Comparison of ENCODE assay signal across 8 cellular contexts in genomic region chr7:139767561-139767982, GRCh38. TPM values are rescaled to one million over a fixed set of nuclear protein-coding genes. Genes with fewer than 3 reads are reported as not detected.
DNase-seq lines count a peak whose midpoint lies in the region; ATAC-seq and TF ChIP-seq lines count a peak whose summit lies in the region.

No MANE protein-coding gene starts in this region.

- no peaks in the 10 kb centered on the region for H3K9me3 Mint-ChIP-seq in activated naive CD4-positive, alpha-beta T cell treated with anti-CD3 and anti-CD28 coated beads for 36 hours
- no peaks in the 10 kb centered on the region for H3K9me3 Mint-ChIP-seq in activated naive CD8-positive, alpha-beta T cell treated with anti-CD3 and anti-CD28 coated beads for 36 hours
- no peaks in the 10 kb centered on the region for H3K9me3 Mint-ChIP-seq in type B pancreatic cell

- no peak overlapping the region for H3K4me3 Mint-ChIP-seq in activated naive CD4-positive, alpha-beta T cell treated with anti-CD3 and anti-CD28 coated beads for 36 hours
- peak overlapping the region; percentile 29 for H3K4me3 Mint-ChIP-seq in activated naive CD8-positive, alpha-beta T cell treated with anti-CD3 and anti-CD28 coated beads for 36 hours
- H3K4me3 Mint-ChIP-seq in type B pancreatic cell: peak overlapping the region; percentile 46

- H3K4me3 ChIP-seq in H7 (ENCODE audit: insufficient read depth, low read depth, low read length): no peak overlapping the region

- CTCF ChIA-PET in activated naive CD4-positive, alpha-beta T cell treated with anti-CD3 and anti-CD28 coated beads for 36 hours (lab: Charles Lee): interaction anchor here (0.7 kb wide), 1 partner anchor 32 kb away, joined by 3 read pairs; no protein-coding TSS in a partner anchor

- H3K36me3 ChIP-seq in H7 (replicated peaks; ENCODE audit: control insufficient read depth, insufficient read depth, low read length): no peaks in the 10 kb centered on the region

- intact Hi-C loops in activated naive CD4-positive, alpha-beta T cell treated with anti-CD3 and anti-CD28 coated beads for 36 hours (cut with micrococcal nuclease): loop anchor here (1.0 to 2.0 kb wide), 5 partner anchors 30 to 121 kb away; no protein-coding TSS in a partner anchor

- H3K27me3 ChIP-seq in H7 (ENCODE audit: control insufficient read depth, insufficient read depth, low read length): no peaks in the 10 kb centered on the region

- DNase-seq in activated naive CD4-positive, alpha-beta T cell treated with anti-CD3 and anti-CD28 coated beads for 36 hours: peak; percentile 38
- DNase-seq in activated naive CD4-positive, alpha-beta T cell (lab: John Stamatoyannopoulos, UW): no peak
- DNase-seq in activated naive CD8-positive, alpha-beta T cell treated with anti-CD3 and anti-CD28 coated beads for 36 hours: no peak
- DNase-seq in type B pancreatic cell (ENCODE audit: extremely low spot score, unreplicated experiment): no peak
- DNase-seq in H7: no peak
- DNase-seq in NCI-H2227 treated with DMSO at 0.1 percent for 48 hours (lab: John Stamatoyannopoulos, UW): no peak
- no peak for DNase-seq in HUDEP-2 (lab: John Stamatoyannopoulos, UW; ENCODE audit: unreplicated experiment in 76 of 76)

- no peak for TF ChIP-seq CTCF in type B pancreatic cell (conservative IDR thresholded peaks at IDR 0.05)

- H3K36me3 Mint-ChIP-seq in activated naive CD4-positive, alpha-beta T cell treated with anti-CD3 and anti-CD28 coated beads for 36 hours (ENCODE audit: low read depth): peaks cover 1% of the 10 kb centered on the region
- H3K36me3 Mint-ChIP-seq in activated naive CD8-positive, alpha-beta T cell treated with anti-CD3 and anti-CD28 coated beads for 36 hours: peaks cover 16% of the 10 kb centered on the region
- peaks cover 28% of the 10 kb centered on the region for H3K36me3 Mint-ChIP-seq in type B pancreatic cell

- H3K27ac Mint-ChIP-seq in activated naive CD4-positive, alpha-beta T cell treated with anti-CD3 and anti-CD28 coated beads for 36 hours: peak overlapping the region; percentile 73
- H3K27ac Mint-ChIP-seq in activated naive CD8-positive, alpha-beta T cell treated with anti-CD3 and anti-CD28 coated beads for 36 hours: peak overlapping the region; percentile 73
- peak overlapping the region; percentile 12 for H3K27ac Mint-ChIP-seq in type B pancreatic cell

- peaks cover 76% of the 10 kb centered on the region for H3K4me1 Mint-ChIP-seq in activated naive CD4-positive, alpha-beta T cell treated with anti-CD3 and anti-CD28 coated beads for 36 hours (ENCODE audit: low read depth)
- H3K4me1 Mint-ChIP-seq in activated naive CD8-positive, alpha-beta T cell treated with anti-CD3 and anti-CD28 coated beads for 36 hours: peaks cover 63% of the 10 kb centered on the region
- peaks cover 54% of the 10 kb centered on the region for H3K4me1 Mint-ChIP-seq in type B pancreatic cell (ENCODE audit: unreplicated experiment)

- peak; percentile 94 for ATAC-seq in HG03066 (IDR thresholded peaks at IDR 0.05; ENCODE audit: low read depth, unreplicated experiment)

- H3K27me3 Mint-ChIP-seq in activated naive CD4-positive, alpha-beta T cell treated with anti-CD3 and anti-CD28 coated beads for 36 hours (ENCODE audit: low read depth): no peaks in the 10 kb centered on the region
- H3K27me3 Mint-ChIP-seq in activated naive CD8-positive, alpha-beta T cell treated with anti-CD3 and anti-CD28 coated beads for 36 hours: no peaks in the 10 kb centered on the region
- H3K27me3 Mint-ChIP-seq in type B pancreatic cell: no peaks in the 10 kb centered on the region

RNA-seq across cellular contexts. Expression of gene HIPK2, which starts 10.2 kb away (rescaled TPM):
- 10 to 100 TPM; 16.8 to 17.3 TPM for total RNA-seq in activated naive CD4-positive, alpha-beta T cell treated with anti-CD3 and anti-CD28 coated beads for 36 hours
- 10 to 100 TPM; 15.4 to 16.1 TPM for total RNA-seq in activated naive CD8-positive, alpha-beta T cell treated with anti-CD3 and anti-CD28 coated beads for 36 hours
- 84.7 and 89.1 TPM in 2 replicates for total RNA-seq in type B pancreatic cell (ENCODE audit: low replicate concordance)
- 8.6 and 9.1 TPM in 2 replicates for total RNA-seq in H7 (2014; rRNA removed; shearing (Covaris generic))

Comparison
In these comparisons a context has a peak if more than half of its experiments do, and no peak if none do; other contexts are left out.
1. H3K27ac Mint-ChIP-seq: peak in every context shown above with its lines; median percentile 73 in activated naive CD4-positive, alpha-beta T cell treated with anti-CD3 and anti-CD28 coated beads for 36 hours; 73 in activated naive CD8-positive, alpha-beta T cell treated with anti-CD3 and anti-CD28 coated beads for 36 hours; 12 in type B pancreatic cell.